ENCODE assay signal across 9 cellular contexts in genomic region chr10:24513155-24513554, GRCh38.
A peak's percentile ranks its signal among the peaks of the same experiment; 100 is the strongest.
DNase-seq lines count a peak whose midpoint lies in the region; ATAC-seq, FAIRE-seq and TF ChIP-seq lines count a peak whose summit lies in the region.
"Had no signal": no experiment of that assay in that cellular context is flagged by ENCODE, and none has a peak within 500 bp of the region (broad histone marks: within the 10 kb centered on the region; RNA-seq: fewer than 3 reads in every experiment).

No MANE protein-coding gene starts in this region.

- no peak overlapping the region for H3K4me3 ChIP-seq in right lobe of liver

- CTCF ChIA-PET in Calu3 (lab: Charles Lee) = interaction anchor here (0.5 to 0.8 kb wide), 5 partner anchors 22 to 519 kb away, joined by 3 to 8 read pairs (median 3); no protein-coding TSS in a partner anchor

- H3K4me3 Mint-ChIP-seq in Calu3 (ENCODE audit: low read depth, unreplicated experiment) (no peak overlapping the region), HFFc6 (no peak overlapping the region), brain (no peak overlapping the region)

- peaks cover 0 to 37% (median 5%) of the 10 kb centered on the region in 4 donors for H3K36me3 ChIP-seq in right lobe of liver

- H3K27me3 Mint-ChIP-seq in Calu3 (ENCODE audit: unreplicated experiment) (no peaks in the 10 kb centered on the region), HFFc6 (ENCODE audit: insufficient read depth) (peaks cover 2% of the 10 kb centered on the region), brain (peaks cover 3% of the 10 kb centered on the region)

- no peaks in the 10 kb centered on the region for H3K9me3 ChIP-seq in right lobe of liver

- TF ChIP-seq POLR2A in right lobe of liver (IDR thresholded peaks at IDR 0.05) = no peak
- no peak for TF ChIP-seq POLR2A in GM12891 (IDR thresholded peaks at IDR 0.05; ENCODE audit: low read depth, low read length)

- H3K27me3 ChIP-seq in right lobe of liver = no peaks in the 10 kb centered on the region

- DNase-seq in Calu3 (peak; percentile 26), HFFc6 (no peak), right lobe of liver (no peak), NAMALWA (ENCODE audit: low spot score) (no peak), GM12891 (ENCODE audit: insufficient read length, low spot score) (no peak), DMS153 (lab: John Stamatoyannopoulos, UW) (no peak)
- DNase-seq: Karpas-422 had no signal

- no peak overlapping the region for H3K27ac Mint-ChIP-seq in Calu3 (ENCODE audit: unreplicated experiment)
- no peak overlapping the region for H3K27ac Mint-ChIP-seq in HFFc6
- peak overlapping the region in 1 of 5 experiments; percentile 74 for H3K27ac Mint-ChIP-seq in brain

- H3K36me3 Mint-ChIP-seq in Calu3 (ENCODE audit: insufficient read depth, unreplicated experiment) (peaks cover 12% of the 10 kb centered on the region), HFFc6 (ENCODE audit: low read depth) (no peaks in the 10 kb centered on the region), brain (peaks cover 9% of the 10 kb centered on the region)

- ATAC-seq in right lobe of liver = peak in 3 of 4 donors; percentile 22 to 35 (median 28)
- no peak for ATAC-seq in HG03565 (IDR thresholded peaks at IDR 0.05; ENCODE audit: unreplicated experiment)

- H3K4me1 ChIP-seq in right lobe of liver = peaks cover 0 to 5% (median 0%) of the 10 kb centered on the region in 4 donors

- H3K27ac ChIP-seq in right lobe of liver = no peak overlapping the region

- 88% methylated on average over 9 of the region's 9 CpGs for WGBS in right lobe of liver (ENCODE audit: insufficient coverage, low coverage, low lambda C conversion rate, missing lambda C conversion rate)

- intact Hi-C loops in Calu3 (cut with micrococcal nuclease; ENCODE audit: unreplicated experiment) (no loop called here), right lobe of liver (cut with DNase I) (loop anchor here in 1 of 2 donors (10.0 kb wide), 1 partner anchor 118 kb away; no protein-coding TSS in a partner anchor)

- TF ChIP-seq CTCF in Calu3 (IDR thresholded peaks at IDR 0.05; ENCODE audit: unreplicated experiment) (peak; percentile 24), HFFc6 (IDR thresholded peaks at IDR 0.05) (peak; percentile 71), brain (conservative IDR thresholded peaks at IDR 0.05) (peak; percentile 40 to 49), right lobe of liver (IDR thresholded peaks at IDR 0.05) (peak in 3 of 4 donors; percentile 22 to 26 (median 25))

- FAIRE-seq in GM12891 (lab: Jason Lieb, UNC) = no peak

- H3K4me1 Mint-ChIP-seq in Calu3 (ENCODE audit: low read depth, unreplicated experiment) (no peaks in the 10 kb centered on the region), HFFc6 (ENCODE audit: low read depth) (no peaks in the 10 kb centered on the region), brain (peaks cover 2% of the 10 kb centered on the region)

- no TSS peak for BruUV-seq in Calu3 (replicated peaks; lab: Mats Ljungman, UMichigan)

- H3K9me3 Mint-ChIP-seq in Calu3 (ENCODE audit: low read depth, unreplicated experiment) = no peaks in the 10 kb centered on the region
- H3K9me3 Mint-ChIP-seq in HFFc6 = no peaks in the 10 kb centered on the region
- H3K9me3 Mint-ChIP-seq in brain = peaks cover 0 to 2% (median 0%) of the 10 kb centered on the region in 5 experiments

TF ChIP-seq in GM12891, 5 proteins besides CTCF, POLR2A, EP300 and RAD21:
- TF ChIP-seq POLR2AphosphoS5 (IDR thresholded peaks at IDR 0.05; ENCODE audit: low read depth, low read length) = no peak
- no peak for TF ChIP-seq TAF1 (IDR thresholded peaks at IDR 0.05; ENCODE audit: low read depth, low read length)
